ENCODE assay signal across 8 cellular contexts in the genomic region with DNA sequence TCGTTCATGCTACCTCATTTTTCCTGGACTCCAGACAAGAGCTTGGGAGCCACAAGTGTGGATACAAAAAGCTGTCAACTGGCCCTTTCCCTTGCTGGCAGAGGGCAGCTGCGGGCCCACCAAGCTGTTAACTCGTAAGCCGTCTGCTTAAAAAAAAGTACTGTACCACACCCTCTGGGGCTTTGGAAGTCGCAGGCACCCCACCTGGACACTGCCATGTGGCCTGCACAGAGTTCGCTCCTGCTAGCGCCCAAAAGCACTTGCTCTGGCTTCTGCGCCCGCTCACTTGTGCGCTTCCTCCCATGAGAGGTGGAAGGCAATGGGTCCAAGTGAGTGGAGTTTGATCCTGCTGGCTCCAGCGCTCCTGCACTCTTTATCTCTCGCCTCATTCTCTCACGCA.
"Had no signal": no experiment of that assay in that cellular context is flagged by ENCODE, and none has a peak within 500 bp of the region (broad histone marks: within the 10 kb centered on the region; RNA-seq: fewer than 3 reads in every experiment).

No MANE protein-coding gene starts in this region.

- H3K36me3 ChIP-seq: HAP-1 had no signal

- H3K27ac Mint-ChIP-seq: HFFc6 had no signal

- H3K4me3 Mint-ChIP-seq: HFFc6 had no signal

- H3K27ac ChIP-seq: KMS-11 had no signal

- H3K4me1 ChIP-seq: HAP-1 had no signal

- DNase-seq: GOT3, H7, HFFc6, IMR-90 had no signal

- H3K4me3 ChIP-seq: HAP-1, K562 had no signal

- H3K4me2 ChIP-seq: KMS-11 had no signal

- H3K9me3 ChIP-seq: HAP-1 had no signal

- ATAC-seq: HCT116, K562 had no signal
